ENCODE assay signal across 18 cellular contexts in genomic region chr16:2082983-2083364, GRCh38. TPM values are rescaled to one million over a fixed set of nuclear protein-coding genes. Genes with fewer than 3 reads are reported as not detected.
DNase-seq lines count a peak whose midpoint lies in the region; ATAC-seq and TF ChIP-seq lines count a peak whose summit lies in the region.
"Had no signal": no experiment of that assay in that cellular context is flagged by ENCODE, and none has a peak within 500 bp of the region (broad histone marks: within the 10 kb centered on the region; RNA-seq: fewer than 3 reads in every experiment).

No MANE protein-coding gene starts in this region.

- peaks cover 6% of the 10 kb centered on the region for H3K4me1 Mint-ChIP-seq in nephron progenitor cell
- no peaks in the 10 kb centered on the region for H3K4me1 Mint-ChIP-seq in activated CD4-positive, alpha-beta T cell treated with anti-CD3 and anti-CD28 coated beads, Interleukin-2, amount 10 ng/mL, durations not matched to agents 7 days and 5 days

- no peaks in the 10 kb centered on the region for H3K9me3 Mint-ChIP-seq in nephron progenitor cell
- H3K9me3 Mint-ChIP-seq in activated CD4-positive, alpha-beta T cell treated with anti-CD3 and anti-CD28 coated beads, Interleukin-2, amount 10 ng/mL, durations not matched to agents 7 days and 5 days, result no peaks in the 10 kb centered on the region
- H3K9me3 Mint-ChIP-seq: activated T-cell treated with anti-CD3 and anti-CD28 coated beads, Interleukin-2, amount 50 U/mL, for 24 hours; central memory CD8-positive, alpha-beta T cell had no signal

- no peak for TF ChIP-seq CTCF in body of pancreas (IDR thresholded peaks at IDR 0.05)
- no peak for TF ChIP-seq CTCF in nephron progenitor cell (IDR thresholded peaks at IDR 0.05)

- H3K36me3 ChIP-seq in BLaER1 (peaks cover 74% of the 10 kb centered on the region), HUES6 (ENCODE audit: control insufficient read depth, insufficient read depth, low read length) (peaks cover 83% of the 10 kb centered on the region), body of pancreas (replicated peaks in 1 of 2; ENCODE audit: insufficient read depth in 1 of 2, low read depth in 2 of 2) (peaks cover 4 to 10% of the 10 kb centered on the region in 2 donors)

- 78 to 97% methylated on average over 5 to 16 of the region's 16 CpGs for WGBS in body of pancreas, 2 donors

- ATAC-seq in body of pancreas, result no peak

- no peaks in the 10 kb centered on the region for H3K27me3 ChIP-seq in BLaER1
- no peaks in the 10 kb centered on the region for H3K27me3 ChIP-seq in HUES6 (ENCODE audit: control insufficient read depth, insufficient read depth, low read length)
- no peaks in the 10 kb centered on the region for H3K27me3 ChIP-seq in body of pancreas
- H3K27me3 ChIP-seq: dorsolateral prefrontal cortex, pancreas had no signal

- intact Hi-C loops in body of pancreas (cut with DNase I), result loop anchor here (10.0 kb wide), 1 partner anchor 58 kb away; the partner anchor contains the start of gene NHERF2

- H3K4me3 ChIP-seq in BLaER1, result peak overlapping the region; percentile 48
- no peak overlapping the region for H3K4me3 ChIP-seq in HUES6 (ENCODE audit: low read depth, low read length)
- no peak overlapping the region for H3K4me3 ChIP-seq in body of pancreas
- H3K4me3 ChIP-seq: dorsolateral prefrontal cortex, pancreas had no signal

- H3K9ac ChIP-seq in BLaER1, result peak overlapping the region; percentile 65
- H3K9ac ChIP-seq in HUES6 (ENCODE audit: low read length), result peak overlapping the region; percentile 24

- no peak overlapping the region for H3K4me3 Mint-ChIP-seq in nephron progenitor cell
- no peak overlapping the region for H3K4me3 Mint-ChIP-seq in activated CD4-positive, alpha-beta T cell treated with anti-CD3 and anti-CD28 coated beads, Interleukin-2, amount 10 ng/mL, durations not matched to agents 7 days and 5 days
- H3K4me3 Mint-ChIP-seq: activated T-cell treated with anti-CD3 and anti-CD28 coated beads, Interleukin-2, amount 50 U/mL, for 24 hours; central memory CD8-positive, alpha-beta T cell had no signal

- TF ChIP-seq POLR2A in body of pancreas (IDR thresholded peaks at IDR 0.05), result no peak

- no peaks in the 10 kb centered on the region for H3K9me3 ChIP-seq in BLaER1
- H3K9me3 ChIP-seq in HUES6 (ENCODE audit: control insufficient read depth, insufficient read depth, low read depth, low read length), result no peaks in the 10 kb centered on the region
- H3K9me3 ChIP-seq in body of pancreas, result no peaks in the 10 kb centered on the region
- H3K9me3 ChIP-seq: pancreas had no signal

- CTCF ChIA-PET in activated CD4-positive, alpha-beta T cell treated with anti-CD3 and anti-CD28 coated beads, Interleukin-2, amount 10 ng/mL, durations not matched to agents 7 days and 5 days (lab: Charles Lee), result interaction anchor here (1.6 kb wide), 1 partner anchor 11 kb away, joined by 3 read pairs; no protein-coding TSS in a partner anchor

- DNase-seq in body of pancreas (no peak), nephron progenitor cell (no peak), NCI-H526 (lab: John Stamatoyannopoulos, UW) (no peak), germinal center (ENCODE audit: low spot score) (no peak)
- DNase-seq in activated CD4-positive, alpha-beta T cell treated with anti-CD3 and anti-CD28 coated beads, Interleukin-2, amount 10 ng/mL, durations not matched to agents 7 days and 5 days, result no peak
- DNase-seq in stimulated activated CD4-positive, alpha-beta T cell treated with anti-CD3 and anti-CD28 coated beads, Interleukin-1b, Interleukin-23, amount 100 ng/mL, for 48 hours, result no peak
- DNase-seq: activated T-cell treated with anti-CD3 and anti-CD28 coated beads, Interleukin-2, amount 50 U/mL, for 24 hours; anterior cingulate cortex; DMS 273 treated with DMSO at 0.1 percent for 48 hours; dorsolateral prefrontal cortex; islet precursor cell; NCI-H1694; NCI-H2171 treated with DMSO at 0.1 percent for 48 hours; NCI-H524 treated with DMSO at 0.1 percent for 48 hours had no signal

- H3K27ac Mint-ChIP-seq in nephron progenitor cell, result peak overlapping the region; percentile 45
- no peak overlapping the region for H3K27ac Mint-ChIP-seq in activated CD4-positive, alpha-beta T cell treated with anti-CD3 and anti-CD28 coated beads, Interleukin-2, amount 10 ng/mL, durations not matched to agents 7 days and 5 days
- H3K27ac Mint-ChIP-seq: activated T-cell treated with anti-CD3 and anti-CD28 coated beads, Interleukin-2, amount 50 U/mL, for 24 hours had no signal

- H3K4me2 ChIP-seq in BLaER1, result peak overlapping the region; percentile 98

- POLR2A ChIA-PET in activated CD4-positive, alpha-beta T cell treated with anti-CD3 and anti-CD28 coated beads, Interleukin-2, amount 10 ng/mL, durations not matched to agents 7 days and 5 days (lab: Charles Lee), result no interaction called here

- H3K4me1 ChIP-seq in BLaER1 (peaks cover 100% of the 10 kb centered on the region), HUES6 (ENCODE audit: control insufficient read depth, insufficient read depth, low read length) (no peaks in the 10 kb centered on the region), body of pancreas (peaks cover 16% of the 10 kb centered on the region)

- H3K36me3 Mint-ChIP-seq in nephron progenitor cell (ENCODE audit: low read depth), result peaks cover 4% of the 10 kb centered on the region
- peaks cover 3% of the 10 kb centered on the region for H3K36me3 Mint-ChIP-seq in activated CD4-positive, alpha-beta T cell treated with anti-CD3 and anti-CD28 coated beads, Interleukin-2, amount 10 ng/mL, durations not matched to agents 7 days and 5 days (ENCODE audit: low read depth)

- H3K27me3 Mint-ChIP-seq in nephron progenitor cell (ENCODE audit: low read depth, poor library complexity), result no peaks in the 10 kb centered on the region
- no peaks in the 10 kb centered on the region for H3K27me3 Mint-ChIP-seq in activated CD4-positive, alpha-beta T cell treated with anti-CD3 and anti-CD28 coated beads, Interleukin-2, amount 10 ng/mL, durations not matched to agents 7 days and 5 days
- H3K27me3 Mint-ChIP-seq: activated T-cell treated with anti-CD3 and anti-CD28 coated beads, Interleukin-2, amount 50 U/mL, for 24 hours; central memory CD8-positive, alpha-beta T cell had no signal

- H3K27ac ChIP-seq in BLaER1, result peak overlapping the region; percentile 84
- no peak overlapping the region for H3K27ac ChIP-seq in HUES6 (ENCODE audit: low read depth, low read length)
- H3K27ac ChIP-seq in body of pancreas, result peak overlapping the region in 3 of 4 donors; percentile 60 to 72 (median 66)

- H4K20me1 ChIP-seq in BLaER1, result peaks cover 41% of the 10 kb centered on the region

RNA-seq across cellular contexts. Expression of gene TSC2, which starts 35.2 kb away (rescaled TPM):
- 100 to 1,000 TPM in 1 of 2 donors, 10 to 100 TPM in 1; 73.9 to 152 TPM for total RNA-seq in body of pancreas
- 100 to 1,000 TPM; 112 to 115 TPM for total RNA-seq in activated CD4-positive, alpha-beta T cell treated with anti-CD3 and anti-CD28 coated beads, Interleukin-2, amount 10 ng/mL, durations not matched to agents 7 days and 5 days

RNA-seq across cellular contexts. Expression of gene NTHL1, which starts 35.3 kb away (rescaled TPM):
- total RNA-seq in body of pancreas, result 10 to 100 TPM; 15.2 to 19.7 TPM
- 10 to 100 TPM; 23.8 to 34.4 TPM for total RNA-seq in activated CD4-positive, alpha-beta T cell treated with anti-CD3 and anti-CD28 coated beads, Interleukin-2, amount 10 ng/mL, durations not matched to agents 7 days and 5 days

RNA-seq across cellular contexts. Expression of gene PKD1, which starts 52.7 kb away (rescaled TPM):
- 100 to 1,000 TPM in 1 of 2 donors, 10 to 100 TPM in 1; 78.9 to 237 TPM for total RNA-seq in body of pancreas
- total RNA-seq in activated CD4-positive, alpha-beta T cell treated with anti-CD3 and anti-CD28 coated beads, Interleukin-2, amount 10 ng/mL, durations not matched to agents 7 days and 5 days, result 10 to 100 TPM; 72.9 to 77.2 TPM

RNA-seq across cellular contexts. Expression of gene NHERF2, which starts 56.3 kb away (rescaled TPM):
- 10 to 100 TPM; 32.7 to 87.3 TPM for total RNA-seq in body of pancreas
- total RNA-seq in activated CD4-positive, alpha-beta T cell treated with anti-CD3 and anti-CD28 coated beads, Interleukin-2, amount 10 ng/mL, durations not matched to agents 7 days and 5 days, result 1 to 10 TPM; 1.1 to 1.4 TPM
